Comparison of ENCODE assay signal across 17 cellular contexts in genomic region chr15:74390552-74391288, GRCh38. TPM values are rescaled to one million over a fixed set of nuclear protein-coding genes. Genes with fewer than 3 reads are reported as not detected.
A peak's percentile ranks its signal among the peaks of the same experiment; 100 is the strongest.
DNase-seq lines count a peak whose midpoint lies in the region; ATAC-seq and TF ChIP-seq lines count a peak whose summit lies in the region.
"Had no signal": no experiment of that assay in that cellular context is flagged by ENCODE, and none has a peak within 500 bp of the region (broad histone marks: within the 10 kb centered on the region; RNA-seq: fewer than 3 reads in every experiment).

No MANE protein-coding gene starts in this region.

- H3K4me2 ChIP-seq in Loucy (ENCODE audit: low read depth, low read length, poor library complexity, severe bottlenecking) = peak overlapping the region; percentile 14

- DNase-seq in activated CD4-positive, alpha-beta T cell treated with anti-CD3 and anti-CD28 coated beads, Interleukin-2, amount 10 ng/mL, durations not matched to agents 24 days and 14 days = no peak
- DNase-seq in activated CD4-positive, alpha-beta T cell treated with anti-CD3 and anti-CD28 coated beads, Interleukin-2, amount 50 U/mL, for 48 hours = no peak
- no peak for DNase-seq in activated T-cell treated with anti-CD3 and anti-CD28 coated beads, Interleukin-2, amount 50 U/mL, for 72 hours
- no peak for DNase-seq in T-helper 9 cell
- DNase-seq: ACHN; esophagus squamous epithelium; H7; hypothalamus; NCI-H146; NCI-H69; SHP77; stimulated activated CD4-positive, alpha-beta T cell treated with anti-CD3 and anti-CD28 coated beads, Interleukin-1b, Interleukin-23, amount 100 ng/mL, for 48 hours had no signal

- no peaks in the 10 kb centered on the region for H3K9me3 Mint-ChIP-seq in activated CD4-positive, alpha-beta T cell treated with anti-CD3 and anti-CD28 coated beads, Interleukin-2, amount 10 ng/mL, durations not matched to agents 24 days and 14 days
- no peaks in the 10 kb centered on the region for H3K9me3 Mint-ChIP-seq in activated T-cell treated with anti-CD3 and anti-CD28 coated beads, Interleukin-2, amount 50 U/mL, for 72 hours

- H3K4me3 ChIP-seq in Loucy (ENCODE audit: low read length, poor library complexity, severe bottlenecking) (no peak overlapping the region), neutrophil (ENCODE audit: low read depth in 1 of 2, low read length in 1 of 2) (peak overlapping the region in 1 of 2 experiments; percentile 39)
- H3K4me3 ChIP-seq: esophagus squamous epithelium, vagina had no signal

- no peak overlapping the region for H2AFZ ChIP-seq in Loucy (ENCODE audit: low read length)

- peak in 1 of 2 donors; percentile 8 for ATAC-seq in activated T-cell treated with anti-CD3 and anti-CD28 coated beads, Interleukin-2, amount 50 U/mL, for 72 hours (replicated peaks in 1 of 2)
- ATAC-seq in HG02759 (IDR thresholded peaks at IDR 0.05; ENCODE audit: unreplicated experiment) (no peak), GM18511 (IDR thresholded peaks at IDR 0.05; ENCODE audit: unreplicated experiment) (no peak)

- H3K79me2 ChIP-seq in Loucy (ENCODE audit: insufficient read depth, low read length) = no peaks in the 10 kb centered on the region

- peak overlapping the region; percentile 27 for H3K4me3 Mint-ChIP-seq in activated CD4-positive, alpha-beta T cell treated with anti-CD3 and anti-CD28 coated beads, Interleukin-2, amount 10 ng/mL, durations not matched to agents 24 days and 14 days
- H3K4me3 Mint-ChIP-seq in activated T-cell treated with anti-CD3 and anti-CD28 coated beads, Interleukin-2, amount 50 U/mL, for 72 hours = peak overlapping the region; percentile 31 to 46

- peak overlapping the region; percentile 82 for H3K27ac Mint-ChIP-seq in activated CD4-positive, alpha-beta T cell treated with anti-CD3 and anti-CD28 coated beads, Interleukin-2, amount 10 ng/mL, durations not matched to agents 24 days and 14 days
- peak overlapping the region; percentile 58 for H3K27ac Mint-ChIP-seq in activated T-cell treated with anti-CD3 and anti-CD28 coated beads, Interleukin-2, amount 50 U/mL, for 72 hours

- no peaks in the 10 kb centered on the region for H3K27me3 Mint-ChIP-seq in activated CD4-positive, alpha-beta T cell treated with anti-CD3 and anti-CD28 coated beads, Interleukin-2, amount 10 ng/mL, durations not matched to agents 24 days and 14 days
- no peaks in the 10 kb centered on the region for H3K27me3 Mint-ChIP-seq in activated T-cell treated with anti-CD3 and anti-CD28 coated beads, Interleukin-2, amount 50 U/mL, for 72 hours (ENCODE audit: low read depth)

- H3K4me1 Mint-ChIP-seq in activated CD4-positive, alpha-beta T cell treated with anti-CD3 and anti-CD28 coated beads, Interleukin-2, amount 10 ng/mL, durations not matched to agents 24 days and 14 days = peaks cover 60% of the 10 kb centered on the region
- H3K4me1 Mint-ChIP-seq in activated T-cell treated with anti-CD3 and anti-CD28 coated beads, Interleukin-2, amount 50 U/mL, for 72 hours (ENCODE audit: low read depth) = peaks cover 81% of the 10 kb centered on the region

- H3K27me3 ChIP-seq in Loucy (ENCODE audit: insufficient read depth, low read length, poor library complexity, severe bottlenecking) (no peaks in the 10 kb centered on the region), neutrophil (peaks cover 54% of the 10 kb centered on the region)
- H3K27me3 ChIP-seq: esophagus squamous epithelium, vagina had no signal

- peaks cover 60% of the 10 kb centered on the region for H3K4me1 ChIP-seq in Loucy (ENCODE audit: insufficient read depth, low read length, poor library complexity, severe bottlenecking)
- peaks cover 16 to 33% of the 10 kb centered on the region in 2 experiments for H3K4me1 ChIP-seq in neutrophil (ENCODE audit: control insufficient read depth in 1 of 2, insufficient read depth in 1 of 2, low read depth in 1 of 2, low read length in 1 of 2)
- H3K4me1 ChIP-seq: vagina had no signal

- H3K9me3 ChIP-seq in Loucy (ENCODE audit: insufficient read depth, low read depth, low read length) = no peaks in the 10 kb centered on the region
- no peaks in the 10 kb centered on the region for H3K9me3 ChIP-seq in neutrophil
- H3K9me3 ChIP-seq: esophagus squamous epithelium, vagina had no signal

- H3K9me2 ChIP-seq in Loucy (replicated peaks; ENCODE audit: low read depth, low read length) = no peaks in the 10 kb centered on the region

- peaks cover 3% of the 10 kb centered on the region for H3K36me3 Mint-ChIP-seq in activated CD4-positive, alpha-beta T cell treated with anti-CD3 and anti-CD28 coated beads, Interleukin-2, amount 10 ng/mL, durations not matched to agents 24 days and 14 days (ENCODE audit: low read depth)
- no peaks in the 10 kb centered on the region for H3K36me3 Mint-ChIP-seq in activated T-cell treated with anti-CD3 and anti-CD28 coated beads, Interleukin-2, amount 50 U/mL, for 72 hours (ENCODE audit: insufficient read depth in 2 of 2)

- intact Hi-C loops in activated CD4-positive, alpha-beta T cell treated with anti-CD3 and anti-CD28 coated beads, Interleukin-2, amount 10 ng/mL, durations not matched to agents 24 days and 14 days (cut with micrococcal nuclease) = no loop called here

- peak overlapping the region; percentile 48 for H3K9ac ChIP-seq in Loucy (ENCODE audit: low read depth, low read length, poor library complexity, severe bottlenecking)

- no peaks in the 10 kb centered on the region for H4K20me1 ChIP-seq in Loucy (ENCODE audit: insufficient read depth, low read length, poor library complexity, severe bottlenecking)

- H3K36me3 ChIP-seq in Loucy (ENCODE audit: insufficient read depth, low read length) (no peaks in the 10 kb centered on the region), neutrophil (no peaks in the 10 kb centered on the region)
- H3K36me3 ChIP-seq: esophagus squamous epithelium, vagina had no signal

- TF ChIP-seq CTCF in Loucy (conservative IDR thresholded peaks at IDR 0.05; ENCODE audit: low read length) = no peak
- TF ChIP-seq CTCF in neutrophil (IDR thresholded peaks at IDR 0.05) = no peak

- H3F3A ChIP-seq in Loucy (ENCODE audit: low read depth) = no peaks in the 10 kb centered on the region; the same call in 1 of the 2 replicates

- peak overlapping the region; percentile 58 for H3K27ac ChIP-seq in neutrophil
- H3K27ac ChIP-seq: esophagus squamous epithelium, vagina had no signal

RNA-seq across cellular contexts. Expression of gene CYP11A1, which starts 23.3 kb away (rescaled TPM):
- total RNA-seq in activated CD4-positive, alpha-beta T cell treated with anti-CD3 and anti-CD28 coated beads, Interleukin-2, amount 10 ng/mL, durations not matched to agents 24 days and 14 days = not detected in 2 replicates
- under 1 TPM; 0.21 to 0.26 TPM for total RNA-seq in activated T-cell treated with anti-CD3 and anti-CD28 coated beads, Interleukin-2, amount 50 U/mL, for 72 hours

RNA-seq across cellular contexts. Expression of gene SEMA7A, which starts 43.0 kb away (rescaled TPM):
- total RNA-seq in activated CD4-positive, alpha-beta T cell treated with anti-CD3 and anti-CD28 coated beads, Interleukin-2, amount 10 ng/mL, durations not matched to agents 24 days and 14 days = 88.0 and 89.6 TPM in 2 replicates
- total RNA-seq in activated T-cell treated with anti-CD3 and anti-CD28 coated beads, Interleukin-2, amount 50 U/mL, for 72 hours = 10 to 100 TPM; 46.7 to 57.1 TPM
